Comparison of ENCODE assay signal across 9 cellular contexts in genomic region chr13:52127378-52127777, GRCh38. TPM values are rescaled to one million over a fixed set of nuclear protein-coding genes. Genes with fewer than 3 reads are reported as not detected.
DNase-seq lines count a peak whose midpoint lies in the region; ATAC-seq, FAIRE-seq and TF ChIP-seq lines count a peak whose summit lies in the region.
"Had no signal": no experiment of that assay in that cellular context is flagged by ENCODE, and none has a peak within 500 bp of the region (broad histone marks: within the 10 kb centered on the region; RNA-seq: fewer than 3 reads in every experiment).

No MANE protein-coding gene starts in this region.

- no peak overlapping the region for H3K4me3 ChIP-seq in small intestine (ENCODE audit: low read depth in 1 of 2, low read length in 2 of 2)

- H3K27me3 ChIP-seq in small intestine (ENCODE audit: control insufficient read depth in 2 of 2, insufficient read depth in 2 of 2, low read length in 2 of 2) = no peaks in the 10 kb centered on the region

- no peaks in the 10 kb centered on the region for H3K4me1 ChIP-seq in small intestine (ENCODE audit: control insufficient read depth in 2 of 2, insufficient read depth in 1 of 2, low read depth in 1 of 2, low read length in 1 of 2)

- peaks cover 0 to 8% (median 0%) of the 10 kb centered on the region in 5 experiments for H3K9me3 Mint-ChIP-seq in brain

- H3K4me1 Mint-ChIP-seq in brain = peaks cover 8% of the 10 kb centered on the region

- ATAC-seq in activated CD4-positive, CD25-positive, alpha-beta regulatory T cell treated with anti-CD3 and anti-CD28 coated beads, Interleukin-2, amount 50 U/mL, for 24 hours = peak; percentile 5 to 45
- ATAC-seq in HG03342 (IDR thresholded peaks at IDR 0.05; ENCODE audit: unreplicated experiment) = peak; percentile 16

- H3K27ac Mint-ChIP-seq in brain = peak overlapping the region in 2 of 5 experiments; percentile 38 to 85

- H3K4me3 Mint-ChIP-seq in brain = peak overlapping the region; percentile 88 to 92 (median 91)

- H3K27me3 Mint-ChIP-seq in brain = peaks cover 12% of the 10 kb centered on the region

- peaks cover 21% of the 10 kb centered on the region for H3K36me3 Mint-ChIP-seq in brain

- no peak for DNase-seq in activated CD4-positive, CD25-positive, alpha-beta regulatory T cell treated with anti-CD3 and anti-CD28 coated beads, Interleukin-2, amount 50 U/mL, for 72 hours
- no peak for DNase-seq in small intestine
- DNase-seq in islet precursor cell = no peak
- no peak for DNase-seq in NCI-H446 (lab: John Stamatoyannopoulos, UW)
- DNase-seq in NCI-H2081 treated with DMSO at 0.1 percent for 48 hours (lab: John Stamatoyannopoulos, UW) = no peak
- DNase-seq: activated gamma-delta T cell had no signal

- TF ChIP-seq CTCF in brain (conservative IDR thresholded peaks at IDR 0.05) = no peak

- 23 to 29% (median 27%) methylated on average over 6 of the region's 6 CpGs for WGBS in small intestine, 3 donors

- no peaks in the 10 kb centered on the region for H3K36me3 ChIP-seq in small intestine (ENCODE audit: control insufficient read depth in 2 of 2, insufficient read depth in 2 of 2, low read length in 2 of 2)

- FAIRE-seq in small intestine (lab: Jason Lieb, UNC) = peak; percentile 5

- H3K9me3 ChIP-seq in small intestine (ENCODE audit: control insufficient read depth, low read depth) = no peaks in the 10 kb centered on the region

- no peak overlapping the region for H3K27ac ChIP-seq in small intestine (ENCODE audit: low read depth in 1 of 2, low read length in 1 of 2)

RNA-seq across cellular contexts. Expression of gene NEK5, which starts 1.5 kb away (rescaled TPM):
- polyA plus RNA-seq in brain (ENCODE audit: insufficient read depth, low read depth, low replicate concordance) = 0.20 TPM
- under 1 TPM in 1 of 3 donors, not detected in 2; 0.19 TPM for polyA plus RNA-seq in small intestine

RNA-seq across cellular contexts. Expression of gene NEK3, which starts 32.0 kb away (rescaled TPM):
- polyA plus RNA-seq in brain (ENCODE audit: insufficient read depth, low read depth, low replicate concordance) = 5.0 TPM
- 10 to 100 TPM; 20.6 to 44.3 (median 40.0) TPM for polyA plus RNA-seq in small intestine
